Comparison of ENCODE assay signal across 13 cellular contexts in genomic region chr4:139242511-139243051, GRCh38. TPM values are rescaled to one million over a fixed set of nuclear protein-coding genes. Genes with fewer than 3 reads are reported as not detected.
DNase-seq lines count a peak whose midpoint lies in the region; ATAC-seq and TF ChIP-seq lines count a peak whose summit lies in the region.
"Had no signal": no experiment of that assay in that cellular context is flagged by ENCODE, and none has a peak within 500 bp of the region (broad histone marks: within the 10 kb centered on the region; RNA-seq: fewer than 3 reads in every experiment).

No MANE protein-coding gene starts in this region.

- H3K4me3 Mint-ChIP-seq in CD4-positive, alpha-beta memory T cell: no peak overlapping the region
- no peak overlapping the region for H3K4me3 Mint-ChIP-seq in activated CD8-positive, alpha-beta memory T cell treated with anti-CD3 and anti-CD28 coated beads, Interleukin-2, amount 10 ng/mL, durations not matched to agents 7 days and 5 days
- H3K4me3 Mint-ChIP-seq: activated CD4-positive, alpha-beta T cell treated with anti-CD3 and anti-CD28 coated beads, Interleukin-2, amount 10 ng/mL, durations not matched to agents 7 days and 5 days; naive B cell; stimulated activated naive CD8-positive, alpha-beta T cell treated with anti-CD3 and anti-CD28 coated beads, Interleukin-15, amount 100 ng/mL, for 72 hours had no signal

- no peak for TF ChIP-seq POLR2A in sigmoid colon (IDR thresholded peaks at IDR 0.05)

- no peak overlapping the region for H3K27ac Mint-ChIP-seq in CD4-positive, alpha-beta memory T cell
- no peak overlapping the region for H3K27ac Mint-ChIP-seq in activated CD8-positive, alpha-beta memory T cell treated with anti-CD3 and anti-CD28 coated beads, Interleukin-2, amount 10 ng/mL, durations not matched to agents 7 days and 5 days
- H3K27ac Mint-ChIP-seq: activated CD4-positive, alpha-beta T cell treated with anti-CD3 and anti-CD28 coated beads, Interleukin-2, amount 10 ng/mL, durations not matched to agents 7 days and 5 days; stimulated activated naive CD8-positive, alpha-beta T cell treated with anti-CD3 and anti-CD28 coated beads, Interleukin-15, amount 100 ng/mL, for 72 hours had no signal

- peaks cover 0 to 9% (median 1%) of the 10 kb centered on the region in 8 donors for H3K9me3 Mint-ChIP-seq in CD4-positive, alpha-beta memory T cell
- H3K9me3 Mint-ChIP-seq in activated CD8-positive, alpha-beta memory T cell treated with anti-CD3 and anti-CD28 coated beads, Interleukin-2, amount 10 ng/mL, durations not matched to agents 7 days and 5 days (ENCODE audit: low read depth): no peaks in the 10 kb centered on the region

- H3K36me3 ChIP-seq in sigmoid colon: no peaks in the 10 kb centered on the region
- H3K36me3 ChIP-seq in CD4-positive, alpha-beta memory T cell (ENCODE audit: insufficient read depth, low read length): no peaks in the 10 kb centered on the region

- H3K4me1 ChIP-seq in sigmoid colon: peaks cover 0 to 12% (median 10%) of the 10 kb centered on the region in 4 donors
- peaks cover 5% of the 10 kb centered on the region for H3K4me1 ChIP-seq in CD4-positive, alpha-beta memory T cell (ENCODE audit: insufficient read depth, low read length)

- DNase-seq in GM04504 (ENCODE audit: low read depth) (peak; percentile 62), RPMI7951 (ENCODE audit: low read depth) (peak; percentile 81), epithelial cell of esophagus (ENCODE audit: low read depth) (peak; percentile 88), sigmoid colon (no peak), NCI-H2196 treated with DMSO at 0.1 percent for 48 hours (lab: John Stamatoyannopoulos, UW; ENCODE audit: unreplicated experiment) (no peak)
- no peak for DNase-seq in stimulated activated CD4-positive, alpha-beta T cell treated with anti-CD3 and anti-CD28 coated beads, Interleukin-4, amount 100 ng/mL, for 1 hour
- DNase-seq in CD4-positive, alpha-beta memory T cell: no peak
- DNase-seq in activated CD8-positive, alpha-beta memory T cell treated with anti-CD3 and anti-CD28 coated beads, Interleukin-2, amount 10 ng/mL, durations not matched to agents 7 days and 5 days: no peak
- DNase-seq: activated CD4-positive, alpha-beta T cell treated with anti-CD3 and anti-CD28 coated beads, Interleukin-2, amount 10 ng/mL, durations not matched to agents 7 days and 5 days; activated naive CD4-positive, alpha-beta T cell; Calu3; naive B cell; stimulated activated naive CD8-positive, alpha-beta T cell treated with anti-CD3 and anti-CD28 coated beads, Interleukin-15, amount 100 ng/mL, for 72 hours had no signal

- no peak overlapping the region for H3K4me3 ChIP-seq in epithelial cell of esophagus (ENCODE audit: low read length)
- no peak overlapping the region for H3K4me3 ChIP-seq in sigmoid colon
- no peak overlapping the region for H3K4me3 ChIP-seq in CD4-positive, alpha-beta memory T cell (ENCODE audit: low read length in 2 of 2)

- peaks cover 0 to 8% (median 3%) of the 10 kb centered on the region in 4 donors for H3K4me1 Mint-ChIP-seq in CD4-positive, alpha-beta memory T cell
- H3K4me1 Mint-ChIP-seq in activated CD8-positive, alpha-beta memory T cell treated with anti-CD3 and anti-CD28 coated beads, Interleukin-2, amount 10 ng/mL, durations not matched to agents 7 days and 5 days: peaks cover 2% of the 10 kb centered on the region
- H3K4me1 Mint-ChIP-seq: stimulated activated naive CD8-positive, alpha-beta T cell treated with anti-CD3 and anti-CD28 coated beads, Interleukin-15, amount 100 ng/mL, for 72 hours had no signal

- TF ChIP-seq EP300 in sigmoid colon (IDR thresholded peaks at IDR 0.05): no peak

- no peaks in the 10 kb centered on the region for H3K27me3 Mint-ChIP-seq in CD4-positive, alpha-beta memory T cell
- H3K27me3 Mint-ChIP-seq in activated CD8-positive, alpha-beta memory T cell treated with anti-CD3 and anti-CD28 coated beads, Interleukin-2, amount 10 ng/mL, durations not matched to agents 7 days and 5 days: peaks cover 3% of the 10 kb centered on the region
- H3K27me3 Mint-ChIP-seq: activated CD4-positive, alpha-beta T cell treated with anti-CD3 and anti-CD28 coated beads, Interleukin-2, amount 10 ng/mL, durations not matched to agents 7 days and 5 days; naive B cell; stimulated activated naive CD8-positive, alpha-beta T cell treated with anti-CD3 and anti-CD28 coated beads, Interleukin-15, amount 100 ng/mL, for 72 hours had no signal

- intact Hi-C loops in sigmoid colon (cut with DNase I): no loop called here
- intact Hi-C loops in CD4-positive, alpha-beta memory T cell (cut with micrococcal nuclease): no loop called here

- no peaks in the 10 kb centered on the region for H3K9me3 ChIP-seq in sigmoid colon
- no peaks in the 10 kb centered on the region for H3K9me3 ChIP-seq in CD4-positive, alpha-beta memory T cell (ENCODE audit: control insufficient read depth in 1 of 2, low read length in 2 of 2)

- POLR2A ChIA-PET in CD4-positive, alpha-beta memory T cell (lab: Charles Lee; ENCODE audit: partially characterized antibody): no interaction called here

- TF ChIP-seq CTCF in epithelial cell of esophagus (IDR thresholded peaks at IDR 0.05; ENCODE audit: insufficient read depth, low read depth, low read length, missing control alignments) (no peak), sigmoid colon (IDR thresholded peaks at IDR 0.05) (no peak)

- H3K36me3 Mint-ChIP-seq in CD4-positive, alpha-beta memory T cell: peaks cover 0 to 6% of the 10 kb centered on the region in 2 donors
- no peaks in the 10 kb centered on the region for H3K36me3 Mint-ChIP-seq in activated CD8-positive, alpha-beta memory T cell treated with anti-CD3 and anti-CD28 coated beads, Interleukin-2, amount 10 ng/mL, durations not matched to agents 7 days and 5 days

- CTCF ChIA-PET in CD4-positive, alpha-beta memory T cell (lab: Charles Lee; ENCODE audit: partially characterized antibody): no interaction called here
- CTCF ChIA-PET in activated CD8-positive, alpha-beta memory T cell treated with anti-CD3 and anti-CD28 coated beads, Interleukin-2, amount 10 ng/mL, durations not matched to agents 7 days and 5 days (lab: Charles Lee): interaction anchor here (0.8 kb wide), 1 partner anchor 15 kb away, joined by 3 read pairs; no protein-coding TSS in a partner anchor

- 81 to 85% methylated on average over 2 of the region's 2 CpGs for WGBS in sigmoid colon, 2 donors

- no peak for ATAC-seq in activated CD8-positive, alpha-beta memory T cell treated with anti-CD3 and anti-CD28 coated beads, Interleukin-2, amount 10 ng/mL, durations not matched to agents 7 days and 5 days
- ATAC-seq: stimulated activated naive CD8-positive, alpha-beta T cell treated with anti-CD3 and anti-CD28 coated beads, Interleukin-15, amount 100 ng/mL, for 72 hours had no signal

- H3K27me3 ChIP-seq in sigmoid colon: no peaks in the 10 kb centered on the region
- no peaks in the 10 kb centered on the region for H3K27me3 ChIP-seq in CD4-positive, alpha-beta memory T cell (ENCODE audit: insufficient read depth, low read length)

- peak overlapping the region in 3 of 4 donors; percentile 29 to 58 (median 35) for H3K27ac ChIP-seq in sigmoid colon
- H3K27ac ChIP-seq in CD4-positive, alpha-beta memory T cell (ENCODE audit: low read depth, low read length): no peak overlapping the region

RNA-seq across cellular contexts. Expression of gene MGARP, which starts 37.4 kb away (rescaled TPM):
- 0.68 and 1.2 TPM in 2 replicates for total RNA-seq in RPMI7951 (2014; rRNA removed; shearing (Covaris generic))
- total RNA-seq in sigmoid colon: 1 to 10 TPM in 3 of 4 donors, under 1 TPM in 1; 0.68 to 2.2 (median 1.3) TPM
- under 1 TPM in 1 of 3 donors, not detected in 2; 0.16 TPM for polyA plus RNA-seq in sigmoid colon
- total RNA-seq in CD4-positive, alpha-beta memory T cell: under 1 TPM; 0.23 to 0.33 TPM
- under 1 TPM; 0.20 to 0.52 TPM for polyA plus RNA-seq in CD4-positive, alpha-beta memory T cell
- under 1 TPM in 1 of 2 experiments, not detected in 1; 0.20 TPM for total RNA-seq in activated CD8-positive, alpha-beta memory T cell treated with anti-CD3 and anti-CD28 coated beads, Interleukin-2, amount 10 ng/mL, durations not matched to agents 7 days and 5 days
- total RNA-seq: Calu3 had no signal

RNA-seq across cellular contexts. Expression of gene NAA15, which starts 58.7 kb away (rescaled TPM):
- 29.9 and 32.2 TPM in 2 replicates for total RNA-seq in RPMI7951 (2014; rRNA removed; shearing (Covaris generic))
- total RNA-seq in sigmoid colon: 10 to 100 TPM; 21.6 to 40.3 (median 28.9) TPM
- polyA plus RNA-seq in sigmoid colon: 10 to 100 TPM in 1 of 3 donors, 1 to 10 TPM in 2; 5.4 to 12.3 (median 7.4) TPM
- 10 to 100 TPM; 45.8 to 46.5 TPM for total RNA-seq in CD4-positive, alpha-beta memory T cell
- polyA plus RNA-seq in CD4-positive, alpha-beta memory T cell: 10 to 100 TPM; 18.6 to 47.7 TPM
- 10 to 100 TPM; 50.0 to 70.8 TPM for total RNA-seq in activated CD8-positive, alpha-beta memory T cell treated with anti-CD3 and anti-CD28 coated beads, Interleukin-2, amount 10 ng/mL, durations not matched to agents 7 days and 5 days

RNA-seq across cellular contexts. Expression of gene NDUFC1, which starts 59.7 kb away (rescaled TPM):
- total RNA-seq in RPMI7951 (2014; rRNA removed; shearing (Covaris generic)): 78.8 and 84.2 TPM in 2 replicates
- 10 to 100 TPM; 17.4 to 45.4 (median 31.4) TPM for total RNA-seq in sigmoid colon
- polyA plus RNA-seq in sigmoid colon: 100 to 1,000 TPM; 123 to 216 (median 210) TPM
- total RNA-seq in CD4-positive, alpha-beta memory T cell: 10 to 100 TPM; 29.6 to 34.8 TPM
- polyA plus RNA-seq in CD4-positive, alpha-beta memory T cell: 100 to 1,000 TPM; 121 to 154 TPM
- total RNA-seq in activated CD8-positive, alpha-beta memory T cell treated with anti-CD3 and anti-CD28 coated beads, Interleukin-2, amount 10 ng/mL, durations not matched to agents 7 days and 5 days: 10 to 100 TPM; 32.2 to 34.9 TPM

Comparison
In these comparisons a context has a peak if more than half of its experiments do, and no peak if none do; other contexts are left out.
1. DNase-seq: peak in GM04504 (single experiment), RPMI7951 (single experiment) and epithelial cell of esophagus (single experiment); none in sigmoid colon (single experiment), stimulated activated CD4-positive, alpha-beta T cell treated with anti-CD3 and anti-CD28 coated beads, Interleukin-4, amount 100 ng/mL, for 1 hour (single experiment), CD4-positive, alpha-beta memory T cell (0 of 5), NCI-H2196 treated with DMSO at 0.1 percent for 48 hours (single experiment) and activated CD8-positive, alpha-beta memory T cell treated with anti-CD3 and anti-CD28 coated beads, Interleukin-2, amount 10 ng/mL, durations not matched to agents 7 days and 5 days (single experiment).